ENCODE assay signal across 11 cellular contexts in genomic region chr17:63116967-63117366, GRCh38.
DNase-seq lines count a peak whose midpoint lies in the region; ATAC-seq, FAIRE-seq and TF ChIP-seq lines count a peak whose summit lies in the region.
"Had no signal": no experiment of that assay in that cellular context is flagged by ENCODE, and none has a peak within 500 bp of the region (broad histone marks: within the 10 kb centered on the region; RNA-seq: fewer than 3 reads in every experiment).

No MANE protein-coding gene starts in this region.

- no peak overlapping the region for H3K4me3 Mint-ChIP-seq in activated T-cell treated with anti-CD3 and anti-CD28 coated beads, Interleukin-2, amount 50 U/mL, for 24 hours
- H3K4me3 Mint-ChIP-seq: activated B cell treated with CpG ODN at 0.5 μM for 24 hours had no signal

- no peaks in the 10 kb centered on the region for H3K9me3 ChIP-seq in neuron (ENCODE audit: low read length)
- no peaks in the 10 kb centered on the region for H3K9me3 ChIP-seq in MG63

- DNase-seq in H54 (ENCODE audit: insufficient read length, low spot score) (no peak), NCI-H69 (lab: John Stamatoyannopoulos, UW) (peak; percentile 27), fibroblast of gingiva (ENCODE audit: low read depth) (peak; percentile 11), MG63 (no peak), KG1 (lab: John Stamatoyannopoulos, UW) (no peak)
- DNase-seq in activated T-cell treated with anti-CD3 and anti-CD28 coated beads, Interleukin-2, amount 50 U/mL, for 24 hours: no peak
- DNase-seq: activated B cell treated with CpG ODN at 0.5 μM for 24 hours; activated naive CD4-positive, alpha-beta T cell treated with anti-CD3 and anti-CD28 coated beads, Interleukin-2, amount 50 U/mL, for 16 hours; GDM1 had no signal

- no peak for TF ChIP-seq POLR2A in H54 (IDR thresholded peaks at IDR 0.05; ENCODE audit: low read depth, low read length)

- H3K4me3 ChIP-seq in neuron (ENCODE audit: low read length) (peak overlapping the region; percentile 57), MG63 (no peak overlapping the region)

- H3K27me3 Mint-ChIP-seq in activated T-cell treated with anti-CD3 and anti-CD28 coated beads, Interleukin-2, amount 50 U/mL, for 24 hours: no peaks in the 10 kb centered on the region
- H3K27me3 Mint-ChIP-seq: activated B cell treated with CpG ODN at 0.5 μM for 24 hours had no signal

- no peaks in the 10 kb centered on the region for H3K9me3 Mint-ChIP-seq in activated T-cell treated with anti-CD3 and anti-CD28 coated beads, Interleukin-2, amount 50 U/mL, for 24 hours
- H3K9me3 Mint-ChIP-seq: activated B cell treated with CpG ODN at 0.5 μM for 24 hours had no signal

- H3K4me1 Mint-ChIP-seq in activated T-cell treated with anti-CD3 and anti-CD28 coated beads, Interleukin-2, amount 50 U/mL, for 24 hours (ENCODE audit: low read depth): no peaks in the 10 kb centered on the region
- H3K4me1 Mint-ChIP-seq: activated B cell treated with CpG ODN at 0.5 μM for 24 hours had no signal

- H3K27me3 ChIP-seq in neuron (ENCODE audit: insufficient read depth, low read length) (no peaks in the 10 kb centered on the region), MG63 (no peaks in the 10 kb centered on the region)

- no peaks in the 10 kb centered on the region for H3K36me3 Mint-ChIP-seq in activated T-cell treated with anti-CD3 and anti-CD28 coated beads, Interleukin-2, amount 50 U/mL, for 24 hours (ENCODE audit: low read depth)

- peak; percentile 62 for FAIRE-seq in H54 (lab: Jason Lieb, UNC)

- no peak for ATAC-seq in GM19351 (IDR thresholded peaks at IDR 0.05; ENCODE audit: unreplicated experiment)

- no peak overlapping the region for H3K27ac Mint-ChIP-seq in activated T-cell treated with anti-CD3 and anti-CD28 coated beads, Interleukin-2, amount 50 U/mL, for 24 hours
- H3K27ac Mint-ChIP-seq: activated B cell treated with CpG ODN at 0.5 μM for 24 hours had no signal

- peaks cover 20% of the 10 kb centered on the region for H3K4me1 ChIP-seq in neuron (ENCODE audit: insufficient read depth, low read length)

- H2AFZ ChIP-seq in neuron (ENCODE audit: low read depth, low read length): no peak overlapping the region

- H3K36me3 ChIP-seq in neuron (ENCODE audit: insufficient read depth, low read length): no peaks in the 10 kb centered on the region
- H3K36me3 ChIP-seq in MG63: no peaks in the 10 kb centered on the region

Comparison
In these comparisons a context has a peak if more than half of its experiments do, and no peak if none do; other contexts are left out.
1. DNase-seq: peak in NCI-H69 (single experiment) and fibroblast of gingiva (single experiment); none in H54 (single experiment), activated T-cell treated with anti-CD3 and anti-CD28 coated beads, Interleukin-2, amount 50 U/mL, for 24 hours (single experiment), MG63 (single experiment) and KG1 (single experiment).